8 cellular contexts compared by ENCODE assay signal in genomic region chr5:119070828-119071572, GRCh38. TPM values are rescaled to one million over a fixed set of nuclear protein-coding genes. Genes with fewer than 3 reads are reported as not detected.
DNase-seq lines count a peak whose midpoint lies in the region; ATAC-seq and TF ChIP-seq lines count a peak whose summit lies in the region.

TSS of gene DMXL1 (plus strand) at chr5:119071087. CDS start at chr5:119071570, 483 bp downstream.

- no peaks in the 10 kb centered on the region for H3K27me3 ChIP-seq in ovary
- no peaks in the 10 kb centered on the region for H3K27me3 ChIP-seq in thyroid gland

- ATAC-seq in HG02759 (IDR thresholded peaks at IDR 0.05; ENCODE audit: unreplicated experiment) (peak; percentile 77), Right ventricle myocardium inferior (peak; percentile 98)

- intact Hi-C loops in Right ventricle myocardium inferior (cut with DNase I) = loop anchor here (1.0 to 2.0 kb wide), 3 partner anchors 82 to 382 kb away; partner anchors contain the start of genes DTWD2 and HSD17B4
- intact Hi-C loops in ovary (cut with DNase I) = no loop called here
- intact Hi-C loops in thyroid gland (cut with DNase I) = no loop called here

- H3K27ac ChIP-seq in ovary = peak within 1 kb of the TSS; percentile 64 to 87
- H3K27ac ChIP-seq in thyroid gland = peak within 1 kb of the TSS; percentile 91 to 97 (median 93)

- WGBS in ovary, 3 donors = 0% methylated on average over 52 to 70 of the region's 70 CpGs
- WGBS in thyroid gland, 2 donors = 0 to 1% methylated on average over 7 to 28 of the region's 70 CpGs

- H3K9me3 ChIP-seq in ovary (no peaks in the 10 kb centered on the region), thyroid gland (no peaks in the 10 kb centered on the region)

- H3K4me3 ChIP-seq in GM12864 (ENCODE audit: low read depth, low read length) (peak within 1 kb of the TSS; percentile 92), ovary (peak within 1 kb of the TSS; percentile 91), thyroid gland (replicated peaks in 1 of 3) (peak within 1 kb of the TSS; percentile 44 to 94 (median 73))

- H3K4me1 ChIP-seq in ovary (ENCODE audit: insufficient read depth) = peaks cover 9% of the 10 kb centered on the region
- H3K4me1 ChIP-seq in thyroid gland = peaks cover 10 to 19% of the 10 kb centered on the region in 2 donors

- TF ChIP-seq POLR2A in ovary (IDR thresholded peaks at IDR 0.05) (peak; percentile 66), thyroid gland (IDR thresholded peaks at IDR 0.05) (peak; percentile 35 to 83)

- peak; percentile 46 for TF ChIP-seq EP300 in ovary (IDR thresholded peaks at IDR 0.05)

- H3K36me3 ChIP-seq in ovary (no peaks in the 10 kb centered on the region), thyroid gland (no peaks in the 10 kb centered on the region)

- TF ChIP-seq CTCF in GM12864 (IDR thresholded peaks at IDR 0.05; ENCODE audit: low read depth, low read length, missing control alignments) (no peak), ovary (IDR thresholded peaks at IDR 0.05) (no peak), thyroid gland (IDR thresholded peaks at IDR 0.05) (peak in 1 of 6 experiments; percentile 3)

- peak; percentile 97 for DNase-seq in GM12864 (ENCODE audit: low read depth)
- peak; percentile 94 to 98 (median 97) for DNase-seq in NCI-H1417 (lab: John Stamatoyannopoulos, UW)
- DNase-seq in SW 1271 (lab: John Stamatoyannopoulos, UW) = peak; percentile 99 to 100
- peak; percentile 97 for DNase-seq in activated naive CD8-positive, alpha-beta T cell treated with anti-CD3 and anti-CD28 coated beads, Interleukin-2, amount 50 U/mL, for 16 hours (ENCODE audit: low read depth, low spot score)
- DNase-seq in Right ventricle myocardium inferior (ENCODE audit: missing footprints) = peak; percentile 100
- DNase-seq in ovary = peak; percentile 98 to 100 (median 99)
- DNase-seq in thyroid gland = peak; percentile 100

RNA-seq across cellular contexts. Expression of gene DMXL1, which starts in this region (rescaled TPM):
- total RNA-seq in Right ventricle myocardium inferior (22.6 TPM), ovary (10 to 100 TPM; 33.9 to 50.1 (median 40.6) TPM), thyroid gland (100 to 1,000 TPM in 1 of 4 donors, 10 to 100 TPM in 3; 90.8 to 158 (median 95.4) TPM)
- polyA plus RNA-seq in ovary = 10 to 100 TPM; 11.9 to 19.2 TPM

Comparison
In these comparisons a context has a peak if more than half of its experiments do, and no peak if none do; other contexts are left out.
1. Peak in every context shown above with its lines: DNase-seq, ATAC-seq, H3K4me3 ChIP-seq and H3K27ac ChIP-seq.